1 cellular context compared by ENCODE assay signal in the genomic region with DNA sequence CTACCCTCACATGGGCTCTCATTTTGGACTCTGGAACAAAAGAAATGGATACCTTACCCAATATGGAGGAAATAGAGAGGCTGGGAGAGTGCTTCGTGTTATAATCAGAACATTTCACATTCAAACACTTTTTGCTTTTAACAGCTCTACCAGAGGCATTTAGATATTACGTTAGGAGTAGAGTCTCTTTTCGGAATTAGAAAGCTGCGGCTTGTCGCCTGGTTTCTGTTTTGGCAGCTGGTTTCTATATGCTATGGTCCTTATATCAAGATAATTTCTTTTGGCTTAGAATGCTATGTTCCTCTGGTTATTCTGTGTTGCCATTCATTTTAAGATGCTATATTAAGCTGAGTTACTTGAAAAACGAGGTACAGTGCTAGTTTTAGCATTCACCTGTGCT.
TF ChIP-seq lines count a peak whose summit lies in the region.

No MANE protein-coding gene starts in this region.

TF ChIP-seq in HCT116, 20 proteins besides CTCF, POLR2A, EP300 and RAD21 (continued from another document):
- TF ChIP-seq, protein P1, sequence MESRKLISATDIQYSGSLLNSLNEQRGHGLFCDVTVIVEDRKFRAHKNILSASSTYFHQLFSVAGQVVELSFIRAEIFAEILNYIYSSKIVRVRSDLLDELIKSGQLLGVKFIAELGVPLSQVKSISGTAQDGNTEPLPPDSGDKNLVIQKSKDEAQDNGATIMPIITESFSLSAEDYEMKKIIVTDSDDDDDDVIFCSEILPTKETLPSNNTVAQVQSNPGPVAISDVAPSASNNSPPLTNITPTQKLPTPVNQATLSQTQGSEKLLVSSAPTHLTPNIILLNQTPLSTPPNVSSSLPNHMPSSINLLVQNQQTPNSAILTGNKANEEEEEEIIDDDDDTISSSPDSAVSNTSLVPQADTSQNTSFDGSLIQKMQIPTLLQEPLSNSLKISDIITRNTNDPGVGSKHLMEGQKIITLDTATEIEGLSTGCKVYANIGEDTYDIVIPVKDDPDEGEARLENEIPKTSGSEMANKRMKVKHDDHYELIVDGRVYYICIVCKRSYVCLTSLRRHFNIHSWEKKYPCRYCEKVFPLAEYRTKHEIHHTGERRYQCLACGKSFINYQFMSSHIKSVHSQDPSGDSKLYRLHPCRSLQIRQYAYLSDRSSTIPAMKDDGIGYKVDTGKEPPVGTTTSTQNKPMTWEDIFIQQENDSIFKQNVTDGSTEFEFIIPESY (IDR thresholded peaks at IDR 0.05; ENCODE audit: extremely low read depth, insufficient replicate concordance, low read length), result no peak
- TF ChIP-seq ZNF274 (IDR thresholded peaks at IDR 0.05; ENCODE audit: low read depth, low read length) (no peak), FOSL1 (IDR thresholded peaks at IDR 0.05; ENCODE audit: low read depth) (no peak), POLR2AphosphoS5 (IDR thresholded peaks at IDR 0.05; ENCODE audit: low read depth, low read length) (no peak), EZH2 (IDR thresholded peaks at IDR 0.05) (no peak), SRF (IDR thresholded peaks at IDR 0.05; ENCODE audit: low read depth) (no peak), JUND (IDR thresholded peaks at IDR 0.05) (no peak), EZH2phosphoT487 (IDR thresholded peaks at IDR 0.05; ENCODE audit: borderline replicate concordance) (no peak), SIN3A (IDR thresholded peaks at IDR 0.05; ENCODE audit: low read depth) (no peak), EGR1 (IDR thresholded peaks at IDR 0.05; ENCODE audit: low read depth) (no peak)
TF ChIP-seq in HCT116: peak in this region for 0.
